ENCODE assay signal across 1 cellular context in the genomic region with DNA sequence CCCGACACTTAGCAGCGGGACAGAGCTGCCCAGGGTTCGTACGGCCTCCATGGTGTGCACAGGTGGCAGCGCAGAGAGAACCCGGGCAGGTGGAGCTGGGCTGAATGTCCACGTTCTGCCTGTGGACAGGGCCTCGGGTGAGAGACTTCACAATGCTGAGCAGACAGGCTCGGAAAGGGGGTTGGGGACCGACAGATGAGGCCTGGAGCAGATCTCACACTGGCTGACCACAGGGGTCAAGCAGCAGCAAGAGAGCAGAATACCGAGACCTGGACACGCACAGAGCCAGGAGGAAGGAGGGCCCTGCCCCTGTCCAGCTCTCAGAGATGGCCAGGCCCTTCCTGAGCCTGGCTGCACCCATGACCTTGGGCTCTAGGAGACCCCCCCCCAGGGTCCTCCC.
TF ChIP-seq lines count a peak whose summit lies in the region.

No MANE protein-coding gene starts in this region.

TF ChIP-seq in SK-N-SH, 30 proteins besides CTCF, POLR2A, EP300 and RAD21 (continued from another document):
- TF ChIP-seq TCF12 (IDR thresholded peaks at IDR 0.05) (no peak), RFX5 (IDR thresholded peaks at IDR 0.05; ENCODE audit: low read length) (no peak), RCOR1 (IDR thresholded peaks at IDR 0.05; ENCODE audit: low read length) (no peak), ELF1 (IDR thresholded peaks at IDR 0.05) (no peak), YY1 (IDR thresholded peaks at IDR 0.05; ENCODE audit: low read depth) (no peak), SMC3 (IDR thresholded peaks at IDR 0.05; ENCODE audit: low read depth, low read length) (no peak), FOXM1 (IDR thresholded peaks at IDR 0.05; ENCODE audit: low read depth) (no peak), GABPA (IDR thresholded peaks at IDR 0.05; ENCODE audit: low read depth) (no peak)
- TF ChIP-seq, protein P1, sequence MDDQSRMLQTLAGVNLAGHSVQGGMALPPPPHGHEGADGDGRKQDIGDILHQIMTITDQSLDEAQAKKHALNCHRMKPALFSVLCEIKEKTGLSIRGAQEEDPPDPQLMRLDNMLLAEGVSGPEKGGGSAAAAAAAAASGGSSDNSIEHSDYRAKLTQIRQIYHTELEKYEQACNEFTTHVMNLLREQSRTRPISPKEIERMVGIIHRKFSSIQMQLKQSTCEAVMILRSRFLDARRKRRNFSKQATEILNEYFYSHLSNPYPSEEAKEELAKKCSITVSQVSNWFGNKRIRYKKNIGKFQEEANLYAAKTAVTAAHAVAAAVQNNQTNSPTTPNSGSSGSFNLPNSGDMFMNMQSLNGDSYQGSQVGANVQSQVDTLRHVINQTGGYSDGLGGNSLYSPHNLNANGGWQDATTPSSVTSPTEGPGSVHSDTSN (IDR thresholded peaks at IDR 0.05), result no peak
- TF ChIP-seq, protein P2, sequence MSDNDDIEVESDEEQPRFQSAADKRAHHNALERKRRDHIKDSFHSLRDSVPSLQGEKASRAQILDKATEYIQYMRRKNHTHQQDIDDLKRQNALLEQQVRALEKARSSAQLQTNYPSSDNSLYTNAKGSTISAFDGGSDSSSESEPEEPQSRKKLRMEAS (IDR thresholded peaks at IDR 0.05; ENCODE audit: low read depth), result no peak
